ENCODE assay signal across 9 cellular contexts in the genomic region with DNA sequence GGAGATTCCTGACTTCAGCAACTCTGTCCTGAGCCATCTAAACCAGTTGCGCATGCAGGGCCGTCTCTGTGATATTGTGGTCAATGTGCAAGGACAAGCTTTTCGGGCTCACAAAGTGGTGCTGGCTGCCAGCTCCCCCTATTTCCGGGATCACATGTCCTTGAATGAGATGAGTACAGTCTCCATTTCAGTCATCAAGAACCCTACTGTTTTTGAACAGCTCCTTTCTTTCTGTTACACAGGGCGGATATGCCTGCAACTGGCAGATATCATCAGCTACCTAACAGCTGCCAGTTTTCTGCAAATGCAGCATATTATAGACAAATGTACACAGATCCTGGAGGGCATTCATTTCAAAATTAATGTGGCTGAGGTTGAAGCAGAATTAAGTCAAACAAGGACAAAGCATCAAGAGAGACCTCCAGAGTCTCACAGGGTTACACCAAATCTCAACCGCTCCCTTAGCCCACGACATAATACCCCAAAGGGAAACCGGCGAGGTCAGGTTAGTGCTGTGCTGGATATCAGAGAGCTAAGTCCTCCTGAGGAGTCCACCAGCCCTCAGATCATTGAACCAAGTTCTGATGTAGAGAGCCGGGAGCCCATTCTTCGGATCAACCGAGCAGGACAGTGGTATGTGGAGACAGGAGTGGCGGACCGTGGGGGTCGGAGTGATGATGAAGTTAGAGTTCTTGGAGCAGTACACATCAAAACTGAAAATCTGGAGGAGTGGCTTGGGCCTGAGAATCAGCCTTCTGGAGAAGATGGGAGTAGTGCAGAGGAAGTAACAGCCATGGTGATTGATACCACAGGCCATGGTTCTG. TPM values are rescaled to one million over a fixed set of nuclear protein-coding genes. Genes with fewer than 3 reads are reported as not detected.
DNase-seq lines count a peak whose midpoint lies in the region; ATAC-seq, FAIRE-seq and TF ChIP-seq lines count a peak whose summit lies in the region.
"Had no signal": no experiment of that assay in that cellular context is flagged by ENCODE, and none has a peak within 500 bp of the region (broad histone marks: within the 10 kb centered on the region; RNA-seq: fewer than 3 reads in every experiment).

No MANE protein-coding gene starts in this region.

- peaks cover 13% of the 10 kb centered on the region; the same call in 1 of the 2 replicates for H3F3A ChIP-seq in OCI-LY1 (ENCODE audit: insufficient read depth, low read length)

- no TSS peak for BruUV-seq in endothelial cell of umbilical vein (replicated peaks; lab: Mats Ljungman, UMichigan)

- H3K9me2 ChIP-seq in OCI-LY1 (ENCODE audit: low read depth, low read length) = no peaks in the 10 kb centered on the region

- H3K9me1 ChIP-seq in endothelial cell of umbilical vein (replicated peaks; ENCODE audit: control insufficient read depth, extremely low read depth, insufficient read depth, low read length) = no peaks in the 10 kb centered on the region

- DNase-seq in heart left ventricle (no peak), right atrium auricular region (ENCODE audit: low spot score) (no peak), endothelial cell of umbilical vein (ENCODE audit: low read depth, low spot score) (peak; percentile 96), testis (peak; percentile 49), GM19240 (ENCODE audit: insufficient read length, low spot score) (no peak), amniotic stem cell (lab: John Stamatoyannopoulos, UW) (no peak)

- intact Hi-C loops in heart left ventricle (cut with DNase I) = loop anchor here in 2 of 10 donors (10.0 kb wide), 2 partner anchors 64 to 94 kb away; no protein-coding TSS in a partner anchor
- intact Hi-C loops in endothelial cell of umbilical vein (cut with micrococcal nuclease) = loop anchor here (2.0 kb wide), 2 partner anchors 44 to 440 kb away; no protein-coding TSS in a partner anchor
- intact Hi-C loops in testis (cut with DNase I; ENCODE audit: low total_unique reads) = no loop called here

- H3K79me2 ChIP-seq in OCI-LY1 (ENCODE audit: insufficient read depth, low read length) = peaks cover 21% of the 10 kb centered on the region
- H3K79me2 ChIP-seq in endothelial cell of umbilical vein (ENCODE audit: control insufficient read depth, insufficient read depth, low read length) = peaks cover 23% of the 10 kb centered on the region

- TF ChIP-seq POLR2A in heart left ventricle (IDR thresholded peaks at IDR 0.05) (no peak), endothelial cell of umbilical vein (IDR thresholded peaks at IDR 0.05; ENCODE audit: low read depth, low read length) (no peak), testis (IDR thresholded peaks at IDR 0.05) (no peak)

- peak; percentile 83 for FAIRE-seq in endothelial cell of umbilical vein (lab: Jason Lieb, UNC)
- FAIRE-seq: G401.6 had no signal

- H3K27ac ChIP-seq in heart left ventricle (peak overlapping the region in 10 of 12 donors; percentile 8 to 99 (median 97)), right atrium auricular region (no peak overlapping the region), OCI-LY1 (ENCODE audit: low read depth, low read length, poor library complexity, severe bottlenecking) (peak overlapping the region; percentile 85), endothelial cell of umbilical vein (ENCODE audit: insufficient read depth, low read depth, low read length) (peak overlapping the region; percentile 57), testis (peak overlapping the region; percentile 21 to 92)

- POLR2A ChIA-PET in endothelial cell of umbilical vein (lab: Charles Lee) = interaction anchor here (0.9 to 1.6 kb wide), 4 partner anchors 8 to 152 kb away, joined by 3 to 10 read pairs (median 4); partner anchors contain the start of gene RC3H1

- H3K27me3 ChIP-seq in heart left ventricle (no peaks in the 10 kb centered on the region), right atrium auricular region (no peaks in the 10 kb centered on the region), OCI-LY1 (ENCODE audit: insufficient read depth, low read length) (no peaks in the 10 kb centered on the region), endothelial cell of umbilical vein (ENCODE audit: control insufficient read depth in 2 of 2, insufficient read depth in 2 of 2, low read length in 2 of 2) (no peaks in the 10 kb centered on the region), testis (no peaks in the 10 kb centered on the region)

- no peak for TF ChIP-seq CTCF in heart left ventricle (IDR thresholded peaks at IDR 0.05)
- TF ChIP-seq CTCF in right atrium auricular region (IDR thresholded peaks at IDR 0.05) = no peak
- TF ChIP-seq CTCF in OCI-LY1 (IDR thresholded peaks at IDR 0.05; ENCODE audit: low read length) = no peak
- no peak for TF ChIP-seq CTCF in endothelial cell of umbilical vein (IDR thresholded peaks at IDR 0.05; ENCODE audit: extremely low read depth in 1 of 2, insufficient read depth in 1 of 2, low read depth in 1 of 2, low read length in 2 of 2)
- TF ChIP-seq CTCF in testis (IDR thresholded peaks at IDR 0.05) = no peak

- H3K9ac ChIP-seq in OCI-LY1 (ENCODE audit: low read length) (peak overlapping the region; percentile 77; the same call in 1 of the 2 replicates), endothelial cell of umbilical vein (replicated peaks; ENCODE audit: extremely low read depth, insufficient read depth, low read length) (peak overlapping the region; percentile 54)

- H3K4me2 ChIP-seq in OCI-LY1 (ENCODE audit: low read length) (peak overlapping the region; percentile 97), endothelial cell of umbilical vein (ENCODE audit: insufficient read depth, low read length) (peak overlapping the region; percentile 53)

- WGBS in heart left ventricle, 4 donors = 73 to 82% (median 73%) methylated on average over 15 of the region's 15 CpGs
- 72 to 73% methylated on average over 15 of the region's 15 CpGs for WGBS in testis, 2 donors

- H2AFZ ChIP-seq in OCI-LY1 (ENCODE audit: low read length) (no peak overlapping the region), endothelial cell of umbilical vein (ENCODE audit: low read depth, low read length) (peak overlapping the region; percentile 36)

- ATAC-seq in heart left ventricle (no peak), HG02973 (IDR thresholded peaks at IDR 0.05; ENCODE audit: unreplicated experiment) (no peak)

- dilution Hi-C loops in endothelial cell of umbilical vein (cut with MboI; ENCODE audit: extremely low pct_ligation_motif_present, low sequenced_read_pairs) = no loop called here

- H3K9me3 ChIP-seq in heart left ventricle (no peaks in the 10 kb centered on the region), right atrium auricular region (no peaks in the 10 kb centered on the region), OCI-LY1 (ENCODE audit: low read length) (no peaks in the 10 kb centered on the region), endothelial cell of umbilical vein (replicated peaks; ENCODE audit: control insufficient read depth, insufficient read depth, low read length) (no peaks in the 10 kb centered on the region), testis (no peaks in the 10 kb centered on the region)

- CTCF ChIA-PET in endothelial cell of umbilical vein (lab: Charles Lee) = interaction anchor here (0.6 to 1.8 kb wide), 6 partner anchors 8 to 1128 kb away, joined by 3 to 5 read pairs (median 4); no protein-coding TSS in a partner anchor

- peaks cover 2 to 62% (median 44%) of the 10 kb centered on the region in 9 donors for H3K36me3 ChIP-seq in heart left ventricle
- peaks cover 22% of the 10 kb centered on the region for H3K36me3 ChIP-seq in right atrium auricular region
- peaks cover 37% of the 10 kb centered on the region for H3K36me3 ChIP-seq in OCI-LY1 (ENCODE audit: insufficient read depth, low read length)
- H3K36me3 ChIP-seq in endothelial cell of umbilical vein (ENCODE audit: control insufficient read depth in 2 of 2, extremely low read depth in 1 of 2, insufficient read depth in 2 of 2, low read length in 2 of 2) = peaks cover 0 to 14% of the 10 kb centered on the region in 2 experiments
- H3K36me3 ChIP-seq in testis (ENCODE audit: low read depth, missing control alignments) = no peaks in the 10 kb centered on the region

- H4K20me1 ChIP-seq in OCI-LY1 (ENCODE audit: insufficient read depth, low read length) (no peaks in the 10 kb centered on the region), endothelial cell of umbilical vein (replicated peaks; ENCODE audit: control insufficient read depth, extremely low read depth, insufficient read depth, low read length) (peaks cover 3% of the 10 kb centered on the region)

- H3K4me3 ChIP-seq in heart left ventricle (peak overlapping the region in 1 of 12 donors; percentile 90), right atrium auricular region (no peak overlapping the region), OCI-LY1 (ENCODE audit: low read depth, low read length, poor library complexity, severe bottlenecking) (peak overlapping the region; percentile 90), endothelial cell of umbilical vein (replicated peaks in 1 of 3; ENCODE audit: insufficient read depth in 1 of 3, low read depth in 1 of 3, low read length in 3 of 3) (no peak overlapping the region), testis (no peak overlapping the region)

- H3K4me1 ChIP-seq in heart left ventricle (peaks cover 8 to 51% (median 42%) of the 10 kb centered on the region in 12 donors), right atrium auricular region (peaks cover 0 to 45% of the 10 kb centered on the region in 2 donors), OCI-LY1 (ENCODE audit: insufficient read depth, low read length, severe bottlenecking) (peaks cover 46% of the 10 kb centered on the region), endothelial cell of umbilical vein (ENCODE audit: control insufficient read depth, extremely low read depth, insufficient read depth, low read length) (peaks cover 33% of the 10 kb centered on the region), testis (peaks cover 26% of the 10 kb centered on the region)

RNA-seq across cellular contexts. Expression of gene ZBTB37, which starts 2.3 kb away (rescaled TPM):
- total RNA-seq in heart left ventricle = 10 to 100 TPM in 4 of 9 donors, 1 to 10 TPM in 5; 6.2 to 14.8 (median 8.3) TPM
- 1 to 10 TPM; 2.1 TPM for polyA plus RNA-seq in heart left ventricle
- 1 to 10 TPM; 5.8 to 8.8 TPM for total RNA-seq in right atrium auricular region
- 4.9 and 5.9 TPM in 2 replicates for total RNA-seq in endothelial cell of umbilical vein
- polyA plus RNA-seq in endothelial cell of umbilical vein = 0.73 and 0.94 TPM in 2 replicates
- 0.61 and 0.68 TPM in 2 replicates for polyA plus RNA-seq in endothelial cell of umbilical vein (2011; cell fraction: cytosol; rRNA removed)
- 4.2 and 4.9 TPM in 2 replicates for polyA plus RNA-seq in endothelial cell of umbilical vein (2011; cell fraction: nucleus; rRNA removed)
- 1.1 and 1.6 TPM in 2 replicates for polyA plus RNA-seq in endothelial cell of umbilical vein (2012)
- polyA minus RNA-seq in endothelial cell of umbilical vein = 8.8 and 11.0 TPM in 2 replicates
- 3.4 TPM for polyA minus RNA-seq in endothelial cell of umbilical vein (2011; cell fraction: cytosol; rRNA and poly(A)+ RNA removed)
- 7.0 and 8.3 TPM in 2 replicates for polyA minus RNA-seq in endothelial cell of umbilical vein (2011; cell fraction: nucleus; rRNA and poly(A)+ RNA removed)
- 10 to 100 TPM; 21.2 to 28.7 TPM for total RNA-seq in testis
- 22.6 TPM for polyA plus RNA-seq in testis (ENCODE audit: insufficient read depth, low read depth, low replicate concordance)

RNA-seq across cellular contexts. Expression of gene GAS5, which starts 2.7 kb away (rescaled TPM):
- total RNA-seq in heart left ventricle = 100 to 1,000 TPM in 1 of 9 donors, 10 to 100 TPM in 8; 30.4 to 103 (median 43.6) TPM
- 100 to 1,000 TPM in 1 of 2 donors, 10 to 100 TPM in 1; 68.3 to 101 TPM for polyA plus RNA-seq in heart left ventricle
- 100 to 1,000 TPM in 1 of 2 donors, 10 to 100 TPM in 1; 74.6 to 115 TPM for total RNA-seq in right atrium auricular region
- total RNA-seq in endothelial cell of umbilical vein = 302 and 343 TPM in 2 replicates
- polyA plus RNA-seq in endothelial cell of umbilical vein = 411 and 492 TPM in 2 replicates
- 608 and 704 TPM in 2 replicates for polyA plus RNA-seq in endothelial cell of umbilical vein (2011; cell fraction: cytosol; rRNA removed)
- polyA plus RNA-seq in endothelial cell of umbilical vein (2011; cell fraction: nucleus; rRNA removed) = 1,117 and 1,410 TPM in 2 replicates
- polyA plus RNA-seq in endothelial cell of umbilical vein (2012) = 417 and 489 TPM in 2 replicates
- 259 and 269 TPM in 2 replicates for polyA minus RNA-seq in endothelial cell of umbilical vein
- 308 TPM for polyA minus RNA-seq in endothelial cell of umbilical vein (2011; cell fraction: cytosol; rRNA and poly(A)+ RNA removed)
- polyA minus RNA-seq in endothelial cell of umbilical vein (2011; cell fraction: nucleus; rRNA and poly(A)+ RNA removed) = 492 and 652 TPM in 2 replicates
- total RNA-seq in testis = 100 to 1,000 TPM; 101 to 158 TPM
- polyA plus RNA-seq in testis (ENCODE audit: insufficient read depth, low read depth, low replicate concordance) = 130 TPM

RNA-seq across cellular contexts. Expression of gene CENPL, which starts 45.8 kb away (rescaled TPM):
- total RNA-seq in heart left ventricle (1 to 10 TPM; 1.7 to 5.8 (median 3.5) TPM), right atrium auricular region (1 to 10 TPM; 1.5 to 4.2 TPM), endothelial cell of umbilical vein (19.0 and 20.8 TPM in 2 replicates), testis (10 to 100 TPM; 13.2 to 20.5 TPM)
- polyA plus RNA-seq in heart left ventricle (1 to 10 TPM; 2.1 to 4.6 TPM), endothelial cell of umbilical vein (5.9 and 6.6 TPM in 2 replicates), testis (ENCODE audit: insufficient read depth, low read depth, low replicate concordance) (26.5 TPM)
- 10.3 and 11.4 TPM in 2 replicates for polyA plus RNA-seq in endothelial cell of umbilical vein (2011; cell fraction: cytosol; rRNA removed)
- 6.2 and 8.4 TPM in 2 replicates for polyA plus RNA-seq in endothelial cell of umbilical vein (2011; cell fraction: nucleus; rRNA removed)
- 5.4 and 14.6 TPM in 2 replicates for polyA plus RNA-seq in endothelial cell of umbilical vein (2012)
- 18.6 and 20.1 TPM in 2 replicates for polyA minus RNA-seq in endothelial cell of umbilical vein
- polyA minus RNA-seq in endothelial cell of umbilical vein (2011; cell fraction: cytosol; rRNA and poly(A)+ RNA removed) = 22.5 TPM
- polyA minus RNA-seq in endothelial cell of umbilical vein (2011; cell fraction: nucleus; rRNA and poly(A)+ RNA removed) = 9.4 and 9.6 TPM in 2 replicates

RNA-seq across cellular contexts. Expression of gene DARS2, which starts 46.0 kb away (rescaled TPM):
- total RNA-seq in heart left ventricle (10 to 100 TPM; 10.9 to 25.1 (median 15.9) TPM), right atrium auricular region (10 to 100 TPM; 11.2 to 13.9 TPM), endothelial cell of umbilical vein (30.5 and 33.6 TPM in 2 replicates), testis (10 to 100 TPM; 16.8 to 21.4 TPM)
- polyA plus RNA-seq in heart left ventricle (10 to 100 TPM in 1 of 2 donors, 1 to 10 TPM in 1; 5.5 to 12.0 TPM), endothelial cell of umbilical vein (12.8 and 17.4 TPM in 2 replicates), testis (ENCODE audit: insufficient read depth, low read depth, low replicate concordance) (12.7 TPM)
- 20.5 TPM in 2 replicates for polyA plus RNA-seq in endothelial cell of umbilical vein (2011; cell fraction: cytosol; rRNA removed)
- 20.6 and 28.4 TPM in 2 replicates for polyA plus RNA-seq in endothelial cell of umbilical vein (2011; cell fraction: nucleus; rRNA removed)
- 15.4 and 28.9 TPM in 2 replicates for polyA plus RNA-seq in endothelial cell of umbilical vein (2012)
- 30.8 and 36.8 TPM in 2 replicates for polyA minus RNA-seq in endothelial cell of umbilical vein
- 34.0 TPM for polyA minus RNA-seq in endothelial cell of umbilical vein (2011; cell fraction: cytosol; rRNA and poly(A)+ RNA removed)
- 17.7 and 24.9 TPM in 2 replicates for polyA minus RNA-seq in endothelial cell of umbilical vein (2011; cell fraction: nucleus; rRNA and poly(A)+ RNA removed)

RNA-seq across cellular contexts. Expression of gene SERPINC1, which starts 46.7 kb away (rescaled TPM):
- under 1 TPM in 1 of 9 donors, not detected in 8; 0.30 TPM for total RNA-seq in heart left ventricle
- polyA plus RNA-seq in heart left ventricle = under 1 TPM; 0.15 to 0.33 TPM
- under 1 TPM in 1 of 2 donors, not detected in 1; 0.31 TPM for total RNA-seq in right atrium auricular region
- total RNA-seq in endothelial cell of umbilical vein = 0.35 TPM in 1 of 2 replicates, not detected in the other
- polyA plus RNA-seq in endothelial cell of umbilical vein = 0.05 and 0.06 TPM in 2 replicates
- polyA plus RNA-seq in endothelial cell of umbilical vein (2011; cell fraction: cytosol; rRNA removed) = 0.13 and 0.17 TPM in 2 replicates
- polyA plus RNA-seq in endothelial cell of umbilical vein (2011; cell fraction: nucleus; rRNA removed) = 0.40 and 0.60 TPM in 2 replicates
- polyA plus RNA-seq in endothelial cell of umbilical vein (2012) = not detected in 2 replicates
- polyA minus RNA-seq in endothelial cell of umbilical vein = 0.11 TPM in 1 of 2 replicates, not detected in the other
- polyA minus RNA-seq in endothelial cell of umbilical vein (2011; cell fraction: cytosol; rRNA and poly(A)+ RNA removed) = not detected
- polyA minus RNA-seq in endothelial cell of umbilical vein (2011; cell fraction: nucleus; rRNA and poly(A)+ RNA removed) = not detected in 2 replicates
- total RNA-seq in testis = under 1 TPM; 0.24 to 0.93 TPM
- polyA plus RNA-seq in testis (ENCODE audit: insufficient read depth, low read depth, low replicate concordance) = 0.75 TPM

Comparison
In these comparisons a context has a peak if more than half of its experiments do, and no peak if none do; other contexts are left out.
1. H3K27ac ChIP-seq: peak in heart left ventricle (10 of 12), OCI-LY1 (single experiment), endothelial cell of umbilical vein (single experiment) and testis (2 of 2); none in right atrium auricular region (0 of 2).
2. DNase-seq: peak in endothelial cell of umbilical vein (single experiment) and testis (single experiment); none in heart left ventricle (0 of 5), right atrium auricular region (single experiment), GM19240 (single experiment) and amniotic stem cell (single experiment).